In genomic region chr20:61677928-61678327, GRCh38 we compare ENCODE assay signal across 33 cellular contexts.
DNase-seq lines count a peak whose midpoint lies in the region; ATAC-seq, FAIRE-seq and TF ChIP-seq lines count a peak whose summit lies in the region.
"Had no signal": no experiment of that assay in that cellular context is flagged by ENCODE, and none has a peak within 500 bp of the region (broad histone marks: within the 10 kb centered on the region; RNA-seq: fewer than 3 reads in every experiment).

No MANE protein-coding gene starts in this region.

- no peaks in the 10 kb centered on the region for H3K36me3 ChIP-seq in HepG2 (replicated peaks in 1 of 2; ENCODE audit: control insufficient read depth in 1 of 2, insufficient read depth in 2 of 2, low read length in 2 of 2)
- H3K36me3 ChIP-seq in right lobe of liver, result no peaks in the 10 kb centered on the region
- H3K36me3 ChIP-seq in HEK293 (ENCODE audit: control insufficient read depth in 2 of 2, insufficient read depth in 1 of 2, low read length in 2 of 2), result no peaks in the 10 kb centered on the region
- H3K36me3 ChIP-seq: BE2C; BLaER1; BLaER1 treated with 17β-estradiol and CSF1 and Interleukin-3, amounts not matched to agents 10 nM and 100 nM had no signal

- CTCF ChIA-PET in HepG2 (lab: Yijun Ruan, JAX; ENCODE audit: low intra/inter-chr PET ratio, low total read pairs), result no interaction called here
- CTCF ChIA-PET in HEK293 (lab: Yijun Ruan, JAX), result no interaction called here

- H3K79me2 ChIP-seq in HepG2 (ENCODE audit: insufficient read depth, low read length), result no peaks in the 10 kb centered on the region

- BruUV-seq in HepG2 (replicated peaks; lab: Mats Ljungman, UMichigan), result no TSS peak

- POLR2A ChIA-PET in HepG2 (lab: Yijun Ruan, JAX) (no interaction called here), HEK293 (lab: Yijun Ruan, JAX) (no interaction called here)

- no peak overlapping the region for H3K4me2 ChIP-seq in HepG2 (ENCODE audit: low read depth, low read length)
- H3K4me2 ChIP-seq: A549; BLaER1; BLaER1 treated with 17β-estradiol and CSF1 and Interleukin-3, amounts not matched to agents 10 nM and 100 nM had no signal

- DNase-seq in HepG2 (ENCODE audit: low spot score) (no peak), right lobe of liver (no peak), HTR-8/SVneo (ENCODE audit: insufficient read length, low spot score) (no peak), HT-29 (ENCODE audit: low spot score) (no peak)
- DNase-seq: 8988T; ACHN; AML-193; BE2C; C1 segment of cervical spinal cord; Caco-2; Calu3; CD4-positive, alpha-beta memory T cell; CD4-positive, alpha-beta T cell; CD4-positive, CD25-positive, alpha-beta regulatory T cell; CD8-positive, alpha-beta memory T cell; CD8-positive, alpha-beta T cell; COR-L47; DMS 273 treated with DMSO at 0.1 percent for 48 hours; DMS153; DMS53; DMS79; DMS79 treated with DMSO at 0.1 percent for 48 hours; DND-41; EL had no signal

- H4K20me1 ChIP-seq in HepG2 (ENCODE audit: insufficient read depth, low read length), result no peaks in the 10 kb centered on the region
- H4K20me1 ChIP-seq: BLaER1; BLaER1 treated with 17β-estradiol and CSF1 and Interleukin-3, amounts not matched to agents 10 nM and 100 nM had no signal

- H2AFZ ChIP-seq in HepG2 (ENCODE audit: low read length), result no peak overlapping the region

- intact Hi-C loops in HepG2 (cut with micrococcal nuclease; ENCODE audit: unreplicated experiment) (no loop called here), right lobe of liver (cut with DNase I) (no loop called here)

- H3K4me3 ChIP-seq in HepG2 (replicated peaks in 1 of 3; ENCODE audit: insufficient read depth in 1 of 3, low read depth in 2 of 3, low read length in 3 of 3), result no peak overlapping the region
- no peak overlapping the region for H3K4me3 ChIP-seq in right lobe of liver
- H3K4me3 ChIP-seq in HEK293 (ENCODE audit: low read depth, low read length), result no peak overlapping the region
- H3K4me3 ChIP-seq: A549; BLaER1; BLaER1 treated with 17β-estradiol and CSF1 and Interleukin-3, amounts not matched to agents 10 nM and 100 nM had no signal

- TF ChIP-seq POLR2A in HepG2 (IDR thresholded peaks at IDR 0.05; ENCODE audit: insufficient read depth in 1 of 2, low read depth in 2 of 2, low read length in 2 of 2) (no peak), right lobe of liver (IDR thresholded peaks at IDR 0.05) (no peak)

- H3K9ac ChIP-seq in HepG2 (ENCODE audit: insufficient read depth, low read depth, low read length), result no peak overlapping the region
- H3K9ac ChIP-seq: BLaER1; BLaER1 treated with 17β-estradiol and CSF1 and Interleukin-3, amounts not matched to agents 10 nM and 100 nM had no signal

- H3K27ac ChIP-seq in HepG2 (ENCODE audit: extremely low read length, insufficient read depth, low read length), result no peak overlapping the region
- no peak overlapping the region for H3K27ac ChIP-seq in right lobe of liver
- no peak overlapping the region for H3K27ac ChIP-seq in HEK293 (ENCODE audit: extremely low read depth, low read depth, low read length)
- H3K27ac ChIP-seq: 22Rv1; A549; BLaER1; BLaER1 treated with 17β-estradiol and CSF1 and Interleukin-3, amounts not matched to agents 10 nM and 100 nM; C4-2B had no signal

- TF ChIP-seq EP300 in HepG2 (IDR thresholded peaks at IDR 0.05; ENCODE audit: low read depth in 2 of 2, low read length in 2 of 2) (no peak), HepG2 (CRISPR knock-in tag; IDR thresholded peaks at IDR 0.05; ENCODE audit: borderline replicate concordance) (no peak)

- in situ Hi-C loops in HepG2 (cut with HindIII; ENCODE audit: extremely low pct_ligation_motif_present, low pct_unique_long_range_greater_than_20kb), result no loop called here

- H3K9me3 ChIP-seq in HepG2 (ENCODE audit: low read length) (no peaks in the 10 kb centered on the region), right lobe of liver (no peaks in the 10 kb centered on the region), HEK293 (ENCODE audit: control insufficient read depth, insufficient read depth, low read depth, low read length) (no peaks in the 10 kb centered on the region)
- H3K9me3 ChIP-seq: A549; BE2C; BLaER1; BLaER1 treated with 17β-estradiol and CSF1 and Interleukin-3, amounts not matched to agents 10 nM and 100 nM had no signal

- TF ChIP-seq CTCF in HepG2 (CRISPR knock-in tag; IDR thresholded peaks at IDR 0.05) (no peak), right lobe of liver (IDR thresholded peaks at IDR 0.05) (no peak), HEK293 (tag by site-specific recombination; IDR thresholded peaks at IDR 0.05) (no peak)

- no peak for FAIRE-seq in HepG2 (lab: Jason Lieb, UNC)
- peak; percentile 98 for FAIRE-seq in HTR-8/SVneo (lab: Jason Lieb, UNC)
- FAIRE-seq: A204.1, A549, D721Med had no signal

- no peak for TF ChIP-seq RAD21 in HepG2 (CRISPR knock-in tag; IDR thresholded peaks at IDR 0.05)

- H3K27me3 ChIP-seq in HepG2 (ENCODE audit: control insufficient read depth in 1 of 2, insufficient read depth in 2 of 2, low read length in 2 of 2), result peaks cover 13 to 56% of the 10 kb centered on the region in 2 experiments; a peak in 4 of 5 replicates
- no peaks in the 10 kb centered on the region for H3K27me3 ChIP-seq in right lobe of liver
- H3K27me3 ChIP-seq: BE2C; BLaER1; BLaER1 treated with 17β-estradiol and CSF1 and Interleukin-3, amounts not matched to agents 10 nM and 100 nM had no signal

- no peak for ATAC-seq in HepG2
- ATAC-seq in right lobe of liver, result no peak
- no peak for ATAC-seq in GM18868 (IDR thresholded peaks at IDR 0.05; ENCODE audit: unreplicated experiment)
- ATAC-seq: A549; CD8-positive, alpha-beta T cell had no signal

- 1% methylated on average over 2 of the region's 2 CpGs for WGBS in HepG2 (ENCODE audit: low lambda C conversion rate)
- WGBS in right lobe of liver (ENCODE audit: insufficient coverage, low coverage, low lambda C conversion rate, missing lambda C conversion rate), result 24% methylated on average over 2 of the region's 2 CpGs

- H3K4me1 ChIP-seq in HepG2 (ENCODE audit: insufficient read depth, low read length) (no peaks in the 10 kb centered on the region), right lobe of liver (no peaks in the 10 kb centered on the region), HEK293 (ENCODE audit: control insufficient read depth, insufficient read depth, low read length) (no peaks in the 10 kb centered on the region)
- H3K4me1 ChIP-seq: A549, BE2C, Caco-2 had no signal

TF ChIP-seq in HepG2, 621 proteins besides CTCF, POLR2A, EP300 and RAD21:
- TF ChIP-seq CREB1 (IDR thresholded peaks at IDR 0.05) (peak; percentile 1; the same call in 1 of the 2 replicates), CREB1 (CRISPR knock-in tag; IDR thresholded peaks at IDR 0.05) (no peak), SOX6 (IDR thresholded peaks at IDR 0.05) (0 out of 2 replicates have a peak, but pooled peaks have one; percentile 11), SOX6 (CRISPR knock-in tag; IDR thresholded peaks at IDR 0.05) (no peak), KAT2B (IDR thresholded peaks at IDR 0.05; ENCODE audit: borderline replicate concordance, low read depth, low read length) (no peak)

TF ChIP-seq in HEK293, 187 proteins besides CTCF, POLR2A, EP300 and RAD21:
- no peak for TF ChIP-seq ATF2 (tag by site-specific recombination; IDR thresholded peaks at IDR 0.05; ENCODE audit: low read depth)
- TF ChIP-seq ZNF677 (tag by site-specific recombination; IDR thresholded peaks at IDR 0.05), result no peak
- TF ChIP-seq ZNF366 (tag by site-specific recombination; conservative IDR thresholded peaks at IDR 0.05), result peak; percentile 83
- TF ChIP-seq ZBTB17 (tag by site-specific recombination; IDR thresholded peaks at IDR 0.05), result peak; percentile 97
